Comparison of ENCODE assay signal across 1 cellular context in genomic region chr1:92465256-92465647, GRCh38.
TF ChIP-seq lines count a peak whose summit lies in the region.

No MANE protein-coding gene starts in this region.

TF ChIP-seq in K562, 482 proteins besides CTCF, POLR2A, EP300 and RAD21:
- TF ChIP-seq ILF3 (IDR thresholded peaks at IDR 0.05; ENCODE audit: borderline replicate concordance) = no peak
- no peak for TF ChIP-seq CSDE1 (IDR thresholded peaks at IDR 0.05)
- peak; percentile 56 for TF ChIP-seq ZNF384 (IDR thresholded peaks at IDR 0.05; ENCODE audit: low read depth, low read length)
- TF ChIP-seq MEF2A (IDR thresholded peaks at IDR 0.05; ENCODE audit: control insufficient read depth, low read depth, low read length) = no peak
- TF ChIP-seq E2F3 (CRISPR knock-in tag; IDR thresholded peaks at IDR 0.05) = no peak
